ENCODE assay signal across 10 cellular contexts in genomic region chr1:116379057-116379630, GRCh38. TPM values are rescaled to one million over a fixed set of nuclear protein-coding genes. Genes with fewer than 3 reads are reported as not detected.
A peak's percentile ranks its signal among the peaks of the same experiment; 100 is the strongest.
DNase-seq lines count a peak whose midpoint lies in the region; ATAC-seq and TF ChIP-seq lines count a peak whose summit lies in the region.
"Had no signal": no experiment of that assay in that cellular context is flagged by ENCODE, and none has a peak within 500 bp of the region (broad histone marks: within the 10 kb centered on the region; RNA-seq: fewer than 3 reads in every experiment).

No MANE protein-coding gene starts in this region.

- H4K20me1 ChIP-seq in OCI-LY7 (ENCODE audit: insufficient read depth, low read length) = peaks cover 70% of the 10 kb centered on the region

- no peaks in the 10 kb centered on the region for H3K27me3 ChIP-seq in CD4-positive, CD25-positive, alpha-beta regulatory T cell (ENCODE audit: control insufficient read depth, insufficient read depth, low read length)

- TF ChIP-seq CTCF in OCI-LY7 (conservative IDR thresholded peaks at IDR 0.05; ENCODE audit: low read length) (no peak), osteocyte (IDR thresholded peaks at IDR 0.05) (no peak)

- H3K4me1 Mint-ChIP-seq in CD4-positive, CD25-positive, alpha-beta regulatory T cell = peaks cover 25 to 97% (median 79%) of the 10 kb centered on the region in 4 donors
- H3K4me1 Mint-ChIP-seq in osteocyte (ENCODE audit: unreplicated experiment) = peaks cover 71% of the 10 kb centered on the region

- peak overlapping the region; percentile 89 to 96 (median 96) for H3K27ac Mint-ChIP-seq in CD4-positive, CD25-positive, alpha-beta regulatory T cell
- peak overlapping the region; percentile 94 for H3K27ac Mint-ChIP-seq in osteocyte (ENCODE audit: unreplicated experiment)

- H2AFZ ChIP-seq in OCI-LY7 (ENCODE audit: low read length) = no peak overlapping the region

- peak overlapping the region; percentile 38 to 98 (median 84) for H3K4me3 Mint-ChIP-seq in CD4-positive, CD25-positive, alpha-beta regulatory T cell
- no peak overlapping the region for H3K4me3 Mint-ChIP-seq in osteocyte (ENCODE audit: unreplicated experiment)

- no peak for ATAC-seq in CD4-positive, CD25-positive, alpha-beta regulatory T cell (ENCODE audit: low read depth in 2 of 2)
- no peak for ATAC-seq in HG03378 (IDR thresholded peaks at IDR 0.05; ENCODE audit: unreplicated experiment)

- peak overlapping the region; percentile 94 for H3K27ac ChIP-seq in CD4-positive, CD25-positive, alpha-beta regulatory T cell (ENCODE audit: insufficient read depth, low read length, poor library complexity, severe bottlenecking)
- H3K27ac ChIP-seq in OCI-LY7 (ENCODE audit: low read depth, low read length, poor library complexity, severe bottlenecking) = no peak overlapping the region
- H3K27ac ChIP-seq: neutrophil had no signal

- H3K4me2 ChIP-seq in OCI-LY7 (ENCODE audit: low read length) = peak overlapping the region; percentile 88; the same call in 1 of the 2 replicates

- peaks cover 8% of the 10 kb centered on the region for H3K36me3 ChIP-seq in CD4-positive, CD25-positive, alpha-beta regulatory T cell (ENCODE audit: control insufficient read depth, insufficient read depth, low read length)
- H3K36me3 ChIP-seq in OCI-LY7 (ENCODE audit: insufficient read depth, low read length) = peaks cover 75% of the 10 kb centered on the region
- H3K36me3 ChIP-seq: neutrophil had no signal

- H3K79me2 ChIP-seq in OCI-LY7 (ENCODE audit: insufficient read depth, low read depth, low read length) = peaks cover 100% of the 10 kb centered on the region

- BruUV-seq in OCI-LY7 (replicated peaks; lab: Mats Ljungman, UMichigan) = no TSS peak

- peak overlapping the region; percentile 94 for H3K4me3 ChIP-seq in CD4-positive, CD25-positive, alpha-beta regulatory T cell (ENCODE audit: low read depth, low read length)
- no peak overlapping the region for H3K4me3 ChIP-seq in OCI-LY7 (ENCODE audit: low read depth, low read length, poor library complexity, severe bottlenecking)

- no peaks in the 10 kb centered on the region for H3K9me3 ChIP-seq in CD4-positive, CD25-positive, alpha-beta regulatory T cell (ENCODE audit: control insufficient read depth in 2 of 2, low read length in 2 of 2)
- H3K9me3 ChIP-seq in OCI-LY7 (ENCODE audit: low read length) = no peaks in the 10 kb centered on the region
- H3K9me3 ChIP-seq: neutrophil had no signal

- H3K36me3 Mint-ChIP-seq in CD4-positive, CD25-positive, alpha-beta regulatory T cell = peaks cover 13% of the 10 kb centered on the region
- H3K36me3 Mint-ChIP-seq in osteocyte (ENCODE audit: unreplicated experiment) = peaks cover 3% of the 10 kb centered on the region

- H3K4me1 ChIP-seq in CD4-positive, CD25-positive, alpha-beta regulatory T cell (ENCODE audit: control insufficient read depth, insufficient read depth, low read length, poor library complexity, severe bottlenecking) = peaks cover 82% of the 10 kb centered on the region
- peaks cover 63% of the 10 kb centered on the region for H3K4me1 ChIP-seq in OCI-LY7 (ENCODE audit: insufficient read depth, low read length, poor library complexity, severe bottlenecking)

- H3K9me2 ChIP-seq in OCI-LY7 (ENCODE audit: insufficient read depth, low read length) = no peaks in the 10 kb centered on the region

- no peak for TF ChIP-seq POLR2A in erythroblast (IDR thresholded peaks at IDR 0.05; ENCODE audit: low read length)

- CTCF ChIA-PET in OCI-LY7 (lab: Charles Lee; ENCODE audit: unreplicated experiment) = no interaction called here

- no peak for DNase-seq in CD4-positive, CD25-positive, alpha-beta regulatory T cell
- DNase-seq in OCI-LY7 (ENCODE audit: low spot score) = no peak
- peak; percentile 8 to 10 for DNase-seq in erythroblast (lab: John Stamatoyannopoulos, UW)
- no peak for DNase-seq in osteocyte (ENCODE audit: extremely low spot score, unreplicated experiment)
- DNase-seq in NCI-H1417 (lab: John Stamatoyannopoulos, UW) = no peak
- DNase-seq in DMS 273 (lab: John Stamatoyannopoulos, UW; ENCODE audit: unreplicated experiment) = no peak
- no peak for DNase-seq in amniotic stem cell (lab: John Stamatoyannopoulos, UW)
- DNase-seq: DMS153 had no signal

- H3K27me3 Mint-ChIP-seq in CD4-positive, CD25-positive, alpha-beta regulatory T cell = no peaks in the 10 kb centered on the region
- H3K27me3 Mint-ChIP-seq in osteocyte (ENCODE audit: unreplicated experiment) = no peaks in the 10 kb centered on the region

- POLR2A ChIA-PET in OCI-LY7 (lab: Charles Lee) = no interaction called here

- intact Hi-C loops in OCI-LY7 (cut with micrococcal nuclease; ENCODE audit: unreplicated experiment) = loop anchor here (5.0 kb wide), 2 partner anchors 147 to 227 kb away; no protein-coding TSS in a partner anchor

- H3K9me3 Mint-ChIP-seq in CD4-positive, CD25-positive, alpha-beta regulatory T cell = no peaks in the 10 kb centered on the region
- H3K9me3 Mint-ChIP-seq in osteocyte (ENCODE audit: unreplicated experiment) = no peaks in the 10 kb centered on the region

RNA-seq across cellular contexts. Expression of gene ATP1A1, which starts 6.1 kb away (rescaled TPM):
- total RNA-seq in CD4-positive, CD25-positive, alpha-beta regulatory T cell = 228 TPM
- polyA plus RNA-seq in CD4-positive, CD25-positive, alpha-beta regulatory T cell = 10 to 100 TPM; 52.4 to 63.8 (median 58.8) TPM
- total RNA-seq in OCI-LY7 (2014; rRNA removed; shearing (Covaris generic)) = 66.8 and 74.4 TPM in 2 replicates
- 183 and 186 TPM in 2 replicates for total RNA-seq in OCI-LY7 (2022)
- total RNA-seq in osteocyte = 213 TPM in 2 replicates

Comparison
In these comparisons a context has a peak if more than half of its experiments do, and no peak if none do; other contexts are left out.
1. DNase-seq: peak in erythroblast (2 of 2); none in CD4-positive, CD25-positive, alpha-beta regulatory T cell (0 of 3), OCI-LY7 (single experiment), osteocyte (single experiment), NCI-H1417 (0 of 3), DMS 273 (single experiment) and amniotic stem cell (single experiment).